Comparison of ENCODE assay signal across 17 cellular contexts in genomic region chr9:83047839-83048775, GRCh38. TPM values are rescaled to one million over a fixed set of nuclear protein-coding genes. Genes with fewer than 3 reads are reported as not detected.
A peak's percentile ranks its signal among the peaks of the same experiment; 100 is the strongest.
DNase-seq lines count a peak whose midpoint lies in the region; ATAC-seq and TF ChIP-seq lines count a peak whose summit lies in the region.
"Had no signal": no experiment of that assay in that cellular context is flagged by ENCODE, and none has a peak within 500 bp of the region (broad histone marks: within the 10 kb centered on the region; RNA-seq: fewer than 3 reads in every experiment).

No MANE protein-coding gene starts in this region.

- H3K9me3 ChIP-seq in lower lobe of right lung (no peaks in the 10 kb centered on the region), Caco-2 (no peaks in the 10 kb centered on the region), tibial nerve (no peaks in the 10 kb centered on the region)

- no peaks in the 10 kb centered on the region for H3K36me3 Mint-ChIP-seq in Caco-2 (ENCODE audit: insufficient read depth, unreplicated experiment)

- WGBS in tibial nerve, 2 donors = 51 to 53% methylated on average over 11 of the region's 11 CpGs

- DNase-seq in COLO829 (ENCODE audit: low spot score) (peak; percentile 96), NCI-H2196 treated with DMSO at 0.1 percent for 48 hours (lab: John Stamatoyannopoulos, UW; ENCODE audit: unreplicated experiment) (peak; percentile 88), cardiac fibroblast (ENCODE audit: low read depth in 2 of 2) (peak; percentile 51 to 52), lower lobe of right lung (peak; percentile 46), NCI-H2081 (lab: John Stamatoyannopoulos, UW) (no peak), Caco-2 (no peak), tibial nerve (ENCODE audit: low spot score in 2 of 2) (no peak)
- DNase-seq: activated CD4-positive, CD25-positive, alpha-beta regulatory T cell; activated T-cell treated with anti-CD3 and anti-CD28 coated beads, Interleukin-2, amount 50 U/mL, for 72 hours; brain microvascular endothelial cell; GF-D8; NCI-H510A; nephron progenitor cell; stimulated activated CD8-positive, alpha-beta memory T cell treated with anti-CD3 and anti-CD28 coated beads, Interleukin-4, amount 100 ng/mL, for 48 hours had no signal

- no peak for TF ChIP-seq POLR2A in tibial nerve (IDR thresholded peaks at IDR 0.05)

- H3K27ac ChIP-seq in lower lobe of right lung (no peak overlapping the region), tibial nerve (no peak overlapping the region)
- H3K27ac ChIP-seq: brain microvascular endothelial cell, epithelial cell of prostate had no signal

- intact Hi-C loops in lower lobe of right lung (cut with DNase I) = no loop called here
- intact Hi-C loops in Caco-2 (cut with micrococcal nuclease; ENCODE audit: unreplicated experiment) = no loop called here

- no TSS peak for BruUV-seq in Caco-2 (replicated peaks; lab: Mats Ljungman, UMichigan)

- TF ChIP-seq CTCF in cardiac fibroblast (IDR thresholded peaks at IDR 0.05; ENCODE audit: low read depth, low read length) (no peak), lower lobe of right lung (IDR thresholded peaks at IDR 0.05) (no peak), Caco-2 (IDR thresholded peaks at IDR 0.05; ENCODE audit: insufficient read depth in 1 of 2, low read depth in 1 of 2, low read length in 1 of 2, severe bottlenecking in 1 of 2, unreplicated experiment in 1 of 2) (no peak), tibial nerve (IDR thresholded peaks at IDR 0.05) (no peak)

- TF ChIP-seq EP300 in tibial nerve (IDR thresholded peaks at IDR 0.05) = no peak

- CTCF ChIA-PET in Caco-2 (lab: Charles Lee) = no interaction called here

- no peaks in the 10 kb centered on the region for H3K27me3 Mint-ChIP-seq in Caco-2 (ENCODE audit: insufficient read depth, unreplicated experiment)
- H3K27me3 Mint-ChIP-seq: B cell had no signal

- H3K4me3 Mint-ChIP-seq in Caco-2 (ENCODE audit: unreplicated experiment) = no peak overlapping the region
- H3K4me3 Mint-ChIP-seq: activated T-cell treated with anti-CD3 and anti-CD28 coated beads, Interleukin-2, amount 50 U/mL, for 72 hours; B cell; nephron progenitor cell had no signal

- no peaks in the 10 kb centered on the region for H3K4me1 ChIP-seq in lower lobe of right lung
- H3K4me1 ChIP-seq in Caco-2 = no peaks in the 10 kb centered on the region
- no peaks in the 10 kb centered on the region for H3K4me1 ChIP-seq in tibial nerve

- H3K36me3 ChIP-seq in lower lobe of right lung = no peaks in the 10 kb centered on the region
- H3K36me3 ChIP-seq in Caco-2 (ENCODE audit: control insufficient read depth, insufficient read depth, low read length) = no peaks in the 10 kb centered on the region
- H3K36me3 ChIP-seq in tibial nerve = no peaks in the 10 kb centered on the region
- H3K36me3 ChIP-seq: brain microvascular endothelial cell had no signal

- no peaks in the 10 kb centered on the region for H3K4me1 Mint-ChIP-seq in Caco-2 (ENCODE audit: low read depth, unreplicated experiment)
- H3K4me1 Mint-ChIP-seq: B cell had no signal

- ATAC-seq in lower lobe of right lung (peak; percentile 81 to 84), HG02981 (IDR thresholded peaks at IDR 0.05; ENCODE audit: unreplicated experiment) (no peak)
- ATAC-seq: activated T-cell treated with anti-CD3 and anti-CD28 coated beads, Interleukin-2, amount 50 U/mL, for 72 hours had no signal

- H3K27ac Mint-ChIP-seq in Caco-2 (ENCODE audit: unreplicated experiment) = no peak overlapping the region
- H3K27ac Mint-ChIP-seq: activated T-cell treated with anti-CD3 and anti-CD28 coated beads, Interleukin-2, amount 50 U/mL, for 72 hours; B cell; nephron progenitor cell had no signal

- H3K4me3 ChIP-seq in cardiac fibroblast (replicated peaks in 1 of 2; ENCODE audit: low read depth in 2 of 2, low read length in 2 of 2) (no peak overlapping the region), lower lobe of right lung (no peak overlapping the region), Caco-2 (ENCODE audit: low read depth, low read length) (no peak overlapping the region), tibial nerve (no peak overlapping the region)

- POLR2A ChIA-PET in Caco-2 (lab: Charles Lee) = no interaction called here

- H3K27me3 ChIP-seq in lower lobe of right lung (ENCODE audit: low read depth) (no peaks in the 10 kb centered on the region), Caco-2 (replicated peaks; ENCODE audit: control insufficient read depth, insufficient read depth, low read length) (no peaks in the 10 kb centered on the region), tibial nerve (no peaks in the 10 kb centered on the region)
- H3K27me3 ChIP-seq: brain microvascular endothelial cell had no signal

- no peaks in the 10 kb centered on the region for H3K9me3 Mint-ChIP-seq in Caco-2 (ENCODE audit: unreplicated experiment)
- H3K9me3 Mint-ChIP-seq: nephron progenitor cell had no signal

RNA-seq across cellular contexts. Expression of gene RASEF, which starts 14.8 kb away (rescaled TPM):
- total RNA-seq in lower lobe of right lung = 11.5 TPM
- total RNA-seq in Caco-2 (2022) = 0.32 and 0.39 TPM in 2 replicates
- total RNA-seq in tibial nerve = 1 to 10 TPM in 2 of 4 donors, under 1 TPM in 2; 0.21 to 3.6 (median 1.4) TPM
- total RNA-seq: activated T-cell treated with anti-CD3 and anti-CD28 coated beads, Interleukin-2, amount 50 U/mL, for 72 hours; B cell had no signal

Comparison
In these comparisons a context has a peak if more than half of its experiments do, and no peak if none do; other contexts are left out.
1. DNase-seq: peak in COLO829 (single experiment), NCI-H2196 treated with DMSO at 0.1 percent for 48 hours (single experiment), cardiac fibroblast (2 of 2) and lower lobe of right lung (single experiment); none in NCI-H2081 (0 of 2), Caco-2 (0 of 2) and tibial nerve (0 of 2).